In genomic region chr5:178229861-178230260, GRCh38 we compare ENCODE assay signal across 13 cellular contexts. TPM values are rescaled to one million over a fixed set of nuclear protein-coding genes. Genes with fewer than 3 reads are reported as not detected.
A peak's percentile ranks its signal among the peaks of the same experiment; 100 is the strongest.
DNase-seq lines count a peak whose midpoint lies in the region; ATAC-seq and TF ChIP-seq lines count a peak whose summit lies in the region.
"Had no signal": no experiment of that assay in that cellular context is flagged by ENCODE, and none has a peak within 500 bp of the region (broad histone marks: within the 10 kb centered on the region; RNA-seq: fewer than 3 reads in every experiment).

No MANE protein-coding gene starts in this region.

- H3K4me1 Mint-ChIP-seq in stimulated activated naive CD8-positive, alpha-beta T cell treated with anti-CD3 and anti-CD28 coated beads, Interleukin-15, Interleukin-2, amounts not matched to agents 100 ng/mL and 50 ng/mL, for 24 hours (ENCODE audit: low read depth) = peaks cover 49% of the 10 kb centered on the region
- peaks cover 15% of the 10 kb centered on the region for H3K4me1 Mint-ChIP-seq in type B pancreatic cell (ENCODE audit: unreplicated experiment)

- no peak overlapping the region for H3K27ac Mint-ChIP-seq in stimulated activated naive CD8-positive, alpha-beta T cell treated with anti-CD3 and anti-CD28 coated beads, Interleukin-15, Interleukin-2, amounts not matched to agents 100 ng/mL and 50 ng/mL, for 24 hours
- peak overlapping the region; percentile 9 to 87 for H3K27ac Mint-ChIP-seq in activated naive CD4-positive, alpha-beta T cell treated with anti-CD3 and anti-CD28 coated beads, Interleukin-2, amount 50 U/mL, for 72 hours
- H3K27ac Mint-ChIP-seq in type B pancreatic cell = no peak overlapping the region

- no peaks in the 10 kb centered on the region for H3K9me3 Mint-ChIP-seq in stimulated activated naive CD8-positive, alpha-beta T cell treated with anti-CD3 and anti-CD28 coated beads, Interleukin-15, Interleukin-2, amounts not matched to agents 100 ng/mL and 50 ng/mL, for 24 hours
- no peaks in the 10 kb centered on the region for H3K9me3 Mint-ChIP-seq in activated naive CD4-positive, alpha-beta T cell treated with anti-CD3 and anti-CD28 coated beads, Interleukin-2, amount 50 U/mL, for 72 hours
- H3K9me3 Mint-ChIP-seq in type B pancreatic cell = peaks cover 8% of the 10 kb centered on the region

- H3K4me3 ChIP-seq in mucosa of descending colon = no peak overlapping the region
- H3K4me3 ChIP-seq: heart right ventricle, lung, prostate gland had no signal

- peak overlapping the region; percentile 93 for H3K4me3 Mint-ChIP-seq in stimulated activated naive CD8-positive, alpha-beta T cell treated with anti-CD3 and anti-CD28 coated beads, Interleukin-15, Interleukin-2, amounts not matched to agents 100 ng/mL and 50 ng/mL, for 24 hours
- peak overlapping the region; percentile 77 for H3K4me3 Mint-ChIP-seq in type B pancreatic cell

- H3K36me3 Mint-ChIP-seq in stimulated activated naive CD8-positive, alpha-beta T cell treated with anti-CD3 and anti-CD28 coated beads, Interleukin-15, Interleukin-2, amounts not matched to agents 100 ng/mL and 50 ng/mL, for 24 hours (ENCODE audit: low read depth) = peaks cover 64% of the 10 kb centered on the region
- peaks cover 42 to 52% of the 10 kb centered on the region in 2 donors for H3K36me3 Mint-ChIP-seq in activated naive CD4-positive, alpha-beta T cell treated with anti-CD3 and anti-CD28 coated beads, Interleukin-2, amount 50 U/mL, for 72 hours
- peaks cover 48% of the 10 kb centered on the region for H3K36me3 Mint-ChIP-seq in type B pancreatic cell

- no peak for DNase-seq in stimulated activated naive CD8-positive, alpha-beta T cell treated with anti-CD3 and anti-CD28 coated beads, Interleukin-15, Interleukin-2, amounts not matched to agents 100 U/mL and 50 U/mL, for 24 hours
- no peak for DNase-seq in activated naive CD4-positive, alpha-beta T cell treated with anti-CD3 and anti-CD28 coated beads, Interleukin-2, amount 50 U/mL, for 72 hours (ENCODE audit: low spot score in 2 of 2)
- DNase-seq in mucosa of descending colon = peak in 2 of 3 donors; percentile 31 to 36
- no peak for DNase-seq in type B pancreatic cell (ENCODE audit: extremely low spot score, unreplicated experiment)
- no peak for DNase-seq in activated CD4-positive, CD25-positive, alpha-beta regulatory T cell treated with anti-CD3 and anti-CD28 coated beads, Interleukin-2, amount 50 U/mL, for 72 hours
- no peak for DNase-seq in islet precursor cell
- DNase-seq: heart right ventricle; stimulated activated naive CD4-positive, alpha-beta T cell treated with Interleukin-2 at 50 U/mL for 16 hours; T-helper 9 cell had no signal

- H3K27me3 Mint-ChIP-seq in stimulated activated naive CD8-positive, alpha-beta T cell treated with anti-CD3 and anti-CD28 coated beads, Interleukin-15, Interleukin-2, amounts not matched to agents 100 ng/mL and 50 ng/mL, for 24 hours = no peaks in the 10 kb centered on the region
- H3K27me3 Mint-ChIP-seq in type B pancreatic cell = no peaks in the 10 kb centered on the region

- no peaks in the 10 kb centered on the region for H3K36me3 ChIP-seq in mucosa of descending colon (ENCODE audit: low read depth)

- no peak for ATAC-seq in stimulated activated naive CD8-positive, alpha-beta T cell treated with anti-CD3 and anti-CD28 coated beads, Interleukin-15, Interleukin-2, amounts not matched to agents 100 U/mL and 50 U/mL, for 24 hours
- ATAC-seq in activated naive CD4-positive, alpha-beta T cell treated with anti-CD3 and anti-CD28 coated beads, Interleukin-2, amount 50 U/mL, for 72 hours = no peak
- no peak for ATAC-seq in mucosa of descending colon
- ATAC-seq in HG02884 (IDR thresholded peaks at IDR 0.05; ENCODE audit: unreplicated experiment) = no peak
- ATAC-seq: heart right ventricle had no signal

- TF ChIP-seq CTCF in mucosa of descending colon (IDR thresholded peaks at IDR 0.05) (no peak), type B pancreatic cell (conservative IDR thresholded peaks at IDR 0.05) (no peak)

- intact Hi-C loops in mucosa of descending colon (cut with DNase I, micrococcal nuclease) = no loop called here

- no peaks in the 10 kb centered on the region for H3K9me3 ChIP-seq in mucosa of descending colon
- H3K9me3 ChIP-seq: heart right ventricle, prostate gland had no signal

- H3K4me1 ChIP-seq in mucosa of descending colon (ENCODE audit: low read depth) = peaks cover 35% of the 10 kb centered on the region

RNA-seq across cellular contexts. Expression of gene PHYKPL, which starts 2.7 kb away (rescaled TPM):
- 10 to 100 TPM; 51.1 to 97.6 TPM for total RNA-seq in activated naive CD4-positive, alpha-beta T cell treated with anti-CD3 and anti-CD28 coated beads, Interleukin-2, amount 50 U/mL, for 72 hours
- 100 to 1,000 TPM; 179 to 331 (median 194) TPM for total RNA-seq in mucosa of descending colon
- 52.7 and 76.2 TPM in 2 replicates for total RNA-seq in type B pancreatic cell (ENCODE audit: low replicate concordance)

RNA-seq across cellular contexts. Expression of gene HNRNPAB, which starts 25.5 kb away (rescaled TPM):
- 100 to 1,000 TPM; 232 to 253 TPM for total RNA-seq in activated naive CD4-positive, alpha-beta T cell treated with anti-CD3 and anti-CD28 coated beads, Interleukin-2, amount 50 U/mL, for 72 hours
- total RNA-seq in mucosa of descending colon (100 to 1,000 TPM; 209 to 327 (median 244) TPM), type B pancreatic cell (ENCODE audit: low replicate concordance) (174 and 245 TPM in 2 replicates)

RNA-seq across cellular contexts. Expression of gene GMCL2, which starts 42.7 kb away (rescaled TPM):
- total RNA-seq in activated naive CD4-positive, alpha-beta T cell treated with anti-CD3 and anti-CD28 coated beads, Interleukin-2, amount 50 U/mL, for 72 hours = not detected
- total RNA-seq in mucosa of descending colon = not detected
- not detected in 2 replicates for total RNA-seq in type B pancreatic cell (ENCODE audit: low replicate concordance)
- total RNA-seq: heart right ventricle, lung had no signal

Comparison
In these comparisons a context has a peak if more than half of its experiments do, and no peak if none do; other contexts are left out.
1. H3K27ac Mint-ChIP-seq: peak in activated naive CD4-positive, alpha-beta T cell treated with anti-CD3 and anti-CD28 coated beads, Interleukin-2, amount 50 U/mL, for 72 hours (2 of 2); none in stimulated activated naive CD8-positive, alpha-beta T cell treated with anti-CD3 and anti-CD28 coated beads, Interleukin-15, Interleukin-2, amounts not matched to agents 100 ng/mL and 50 ng/mL, for 24 hours (single experiment) and type B pancreatic cell (single experiment).
2. DNase-seq: peak in mucosa of descending colon (2 of 3); none in stimulated activated naive CD8-positive, alpha-beta T cell treated with anti-CD3 and anti-CD28 coated beads, Interleukin-15, Interleukin-2, amounts not matched to agents 100 U/mL and 50 U/mL, for 24 hours (single experiment), activated naive CD4-positive, alpha-beta T cell treated with anti-CD3 and anti-CD28 coated beads, Interleukin-2, amount 50 U/mL, for 72 hours (0 of 2), type B pancreatic cell (single experiment), activated CD4-positive, CD25-positive, alpha-beta regulatory T cell treated with anti-CD3 and anti-CD28 coated beads, Interleukin-2, amount 50 U/mL, for 72 hours (single experiment) and islet precursor cell (single experiment).